In the genomic region with DNA sequence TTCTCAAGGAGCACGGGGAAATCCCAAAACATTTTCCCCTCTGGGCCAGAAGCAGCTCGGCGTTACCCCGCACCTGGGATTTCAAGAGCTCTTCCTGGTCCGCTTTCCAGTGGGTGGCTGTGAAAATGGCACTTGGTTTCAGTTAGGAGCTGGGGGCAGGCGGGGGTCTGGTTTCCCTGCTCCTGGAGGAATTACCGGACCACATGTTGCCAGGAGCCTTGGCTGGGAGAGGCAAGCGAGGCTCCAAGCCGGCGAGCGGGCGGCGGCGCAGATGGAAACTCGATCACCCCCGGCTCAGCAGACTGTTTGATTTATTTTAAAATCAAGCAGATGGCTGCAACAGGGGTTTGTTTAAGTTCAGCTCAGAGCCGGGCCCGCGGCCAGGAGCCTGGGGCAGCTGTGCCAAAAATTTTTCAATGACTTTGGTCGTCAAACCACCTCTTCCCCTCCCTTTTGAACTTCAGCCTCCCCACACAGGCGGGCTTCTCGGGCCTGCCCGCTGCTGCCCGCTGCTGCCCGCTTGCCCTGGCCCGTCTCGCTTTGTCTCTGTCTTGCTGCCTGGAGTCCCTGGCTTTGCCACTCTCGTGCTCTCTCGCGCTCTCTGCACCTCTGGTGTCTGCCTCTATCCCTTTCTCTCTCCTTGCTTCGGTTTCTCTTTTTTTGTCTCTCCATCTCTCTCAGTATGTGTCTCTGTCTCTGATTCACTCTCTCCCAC, we compare ENCODE assay signal across 7 cellular contexts.
DNase-seq lines count a peak whose midpoint lies in the region; ATAC-seq and TF ChIP-seq lines count a peak whose summit lies in the region.

No MANE protein-coding gene starts in this region.

- intact Hi-C loops in left cardiac atrium (cut with DNase I): no loop called here

- CTCF ChIA-PET in WTC11 (lab: Charles Lee): interaction anchor here (0.8 to 2.5 kb wide), 10 partner anchors 8 to 133 kb away, joined by 3 to 13 read pairs (median 4); no protein-coding TSS in a partner anchor

- H3K4me3 Mint-ChIP-seq in WTC11: no peak overlapping the region; the same call in 1 of the 2 replicates

- POLR2A ChIA-PET in WTC11 (lab: Charles Lee): no interaction called here

- H3K27me3 Mint-ChIP-seq in WTC11 (ENCODE audit: low read depth): no peaks in the 10 kb centered on the region

- peaks cover 27% of the 10 kb centered on the region for H3K4me1 Mint-ChIP-seq in WTC11

- DNase-seq in NCI-H1092 (lab: John Stamatoyannopoulos, UW) (peak; percentile 98), WTC11 (ENCODE audit: low spot score) (no peak), left cardiac atrium (peak; percentile 72), skeletal muscle cell (ENCODE audit: low read depth) (peak; percentile 64), NCI-H226 (no peak)

- no peaks in the 10 kb centered on the region for H3K36me3 Mint-ChIP-seq in WTC11

- peak overlapping the region; percentile 42 for H3K27ac Mint-ChIP-seq in WTC11

- peak overlapping the region; percentile 29 for H3K4me3 ChIP-seq in skeletal muscle cell (ENCODE audit: low read depth, low read length)

- no peaks in the 10 kb centered on the region for H3K9me3 Mint-ChIP-seq in WTC11

- TF ChIP-seq CTCF in WTC11 (IDR thresholded peaks at IDR 0.05): no peak

- ATAC-seq in WTC11 (no peak; the same call in 1 of the 2 replicates), left cardiac atrium (peak; percentile 80 to 84), HG03095 (IDR thresholded peaks at IDR 0.05; ENCODE audit: unreplicated experiment) (no peak), GM19463 (IDR thresholded peaks at IDR 0.05; ENCODE audit: unreplicated experiment) (no peak)

TF ChIP-seq in WTC11, 78 proteins besides CTCF, POLR2A, EP300 and RAD21:
- no peak for TF ChIP-seq NFE2L1 (CRISPR knock-in tag; IDR thresholded peaks at IDR 0.05)
- no peak for TF ChIP-seq FOXJ3 (CRISPR knock-in tag; IDR thresholded peaks at IDR 0.05; ENCODE audit: borderline replicate concordance)

Comparison
In these comparisons a context has a peak if more than half of its experiments do, and no peak if none do; other contexts are left out.
1. DNase-seq: peak in NCI-H1092 (single experiment), left cardiac atrium (single experiment) and skeletal muscle cell (single experiment); none in WTC11 (single experiment) and NCI-H226 (single experiment).
2. ATAC-seq: peak in left cardiac atrium (2 of 2); none in WTC11 (single experiment), HG03095 (single experiment) and GM19463 (single experiment).